In genomic region chr1:2381741-2382620, GRCh38 we compare ENCODE assay signal across 8 cellular contexts. TPM values are rescaled to one million over a fixed set of nuclear protein-coding genes. Genes with fewer than 3 reads are reported as not detected.
DNase-seq lines count a peak whose midpoint lies in the region; ATAC-seq and TF ChIP-seq lines count a peak whose summit lies in the region.

No MANE protein-coding gene starts in this region.

- POLR2A ChIA-PET in PC-9 (lab: Charles Lee; ENCODE audit: unreplicated experiment) = interaction anchor here (0.6 to 1.4 kb wide), 2 partner anchors 147 to 183 kb away, joined by 12 to 13 read pairs; no protein-coding TSS in a partner anchor

- no peaks in the 10 kb centered on the region for H3K79me2 ChIP-seq in GM23338 (replicated peaks; ENCODE audit: insufficient read depth)
- no peaks in the 10 kb centered on the region for H3K79me2 ChIP-seq in PC-9 (ENCODE audit: low read depth)
- H3K79me2 ChIP-seq in fibroblast of lung (ENCODE audit: control insufficient read depth, insufficient read depth, low read length) = no peaks in the 10 kb centered on the region

- no peaks in the 10 kb centered on the region for H3K27me3 ChIP-seq in GM23338 (ENCODE audit: insufficient read depth)
- H3K27me3 ChIP-seq in PC-9 (ENCODE audit: insufficient read depth, low read depth) = no peaks in the 10 kb centered on the region
- no peaks in the 10 kb centered on the region for H3K27me3 ChIP-seq in fibroblast of lung (ENCODE audit: control insufficient read depth, insufficient read depth, low read length)

- H3K4me2 ChIP-seq in GM23338 (no peak overlapping the region), PC-9 (no peak overlapping the region), fibroblast of lung (ENCODE audit: extremely low read depth, insufficient read depth, low read length) (no peak overlapping the region)

- no peak overlapping the region for H3K27ac ChIP-seq in GM23338 (ENCODE audit: low read depth)
- no peak overlapping the region for H3K27ac ChIP-seq in PC-9
- H3K27ac ChIP-seq in fibroblast of lung (ENCODE audit: insufficient read depth, low read length) = no peak overlapping the region

- H3K9me3 Mint-ChIP-seq in GM23338 (no peaks in the 10 kb centered on the region), neural crest cell (no peaks in the 10 kb centered on the region)
- H3K9me3 Mint-ChIP-seq in activated T-cell treated with anti-CD3 and anti-CD28 coated beads, Interleukin-2, amount 50 U/mL, for 4 hours = no peaks in the 10 kb centered on the region
- no peaks in the 10 kb centered on the region for H3K9me3 Mint-ChIP-seq in stimulated activated naive CD8-positive, alpha-beta T cell treated with anti-CD3 and anti-CD28 coated beads, Interleukin-15, amount 100 ng/mL, for 72 hours

- H4K20me1 ChIP-seq in GM23338 (replicated peaks; ENCODE audit: insufficient read depth) = no peaks in the 10 kb centered on the region; the same call in 1 of the 2 replicates
- H4K20me1 ChIP-seq in PC-9 (ENCODE audit: insufficient read depth) = peaks cover 5% of the 10 kb centered on the region; the same call in 1 of the 2 replicates
- no peaks in the 10 kb centered on the region for H4K20me1 ChIP-seq in fibroblast of lung (ENCODE audit: control insufficient read depth, extremely low read depth, insufficient read depth, low read length)

- DNase-seq in CD1c-positive myeloid dendritic cell (ENCODE audit: extremely low spot score) = peak; percentile 78
- peak; percentile 89 for DNase-seq in GM23338 (ENCODE audit: low spot score)
- peak; percentile 47 to 72 for DNase-seq in PC-9
- DNase-seq in activated T-cell treated with anti-CD3 and anti-CD28 coated beads, Interleukin-2, amount 50 U/mL, for 4 hours = peak; percentile 75
- peak; percentile 63 to 74 for DNase-seq in fibroblast of lung (ENCODE audit: low read depth in 2 of 2)
- DNase-seq in neural crest cell (ENCODE audit: low read depth, low spot score) = peak; percentile 85
- DNase-seq in stimulated activated naive CD8-positive, alpha-beta T cell treated with anti-CD3 and anti-CD28 coated beads, Interleukin-15, amount 100 ng/mL, for 72 hours = peak; percentile 75 to 80

- CTCF ChIA-PET in PC-9 (lab: Charles Lee) = interaction anchor here (0.6 to 1.7 kb wide), 3 partner anchors 78 to 187 kb away, joined by 5 to 17 read pairs (median 15); partner anchors contain the start of gene FAAP20

- H3F3A ChIP-seq in GM23338 (replicated peaks; ENCODE audit: low read depth) (no peaks in the 10 kb centered on the region), PC-9 (ENCODE audit: insufficient read depth, low read depth) (no peaks in the 10 kb centered on the region)

- ATAC-seq in GM23338 (peak; percentile 95), GM21390 (IDR thresholded peaks at IDR 0.05; ENCODE audit: unreplicated experiment) (no peak)
- ATAC-seq in activated T-cell treated with anti-CD3 and anti-CD28 coated beads, Interleukin-2, amount 50 U/mL, for 4 hours = peak; percentile 97
- ATAC-seq in stimulated activated naive CD8-positive, alpha-beta T cell treated with anti-CD3 and anti-CD28 coated beads, Interleukin-15, amount 100 ng/mL, for 72 hours = peak; percentile 95

- H3K27ac Mint-ChIP-seq in GM23338 (no peak overlapping the region), neural crest cell (ENCODE audit: unreplicated experiment) (no peak overlapping the region)
- H3K27ac Mint-ChIP-seq in stimulated activated naive CD8-positive, alpha-beta T cell treated with anti-CD3 and anti-CD28 coated beads, Interleukin-15, amount 100 ng/mL, for 72 hours = no peak overlapping the region

- H3K36me3 Mint-ChIP-seq in GM23338 (ENCODE audit: low read depth) = no peaks in the 10 kb centered on the region
- no peaks in the 10 kb centered on the region for H3K36me3 Mint-ChIP-seq in activated T-cell treated with anti-CD3 and anti-CD28 coated beads, Interleukin-2, amount 50 U/mL, for 4 hours (ENCODE audit: insufficient read depth)
- no peaks in the 10 kb centered on the region for H3K36me3 Mint-ChIP-seq in neural crest cell (ENCODE audit: low read depth)

- intact Hi-C loops in PC-9 (cut with micrococcal nuclease; ENCODE audit: unreplicated experiment) = loop anchor here (1.0 kb wide), 2 partner anchors 183 to 187 kb away; no protein-coding TSS in a partner anchor

- H3K27me3 Mint-ChIP-seq in GM23338 (ENCODE audit: insufficient read depth, low read depth, poor library complexity) (peaks cover 5% of the 10 kb centered on the region), neural crest cell (ENCODE audit: low read depth) (no peaks in the 10 kb centered on the region)
- no peaks in the 10 kb centered on the region for H3K27me3 Mint-ChIP-seq in activated T-cell treated with anti-CD3 and anti-CD28 coated beads, Interleukin-2, amount 50 U/mL, for 4 hours (ENCODE audit: low read depth)
- no peaks in the 10 kb centered on the region for H3K27me3 Mint-ChIP-seq in stimulated activated naive CD8-positive, alpha-beta T cell treated with anti-CD3 and anti-CD28 coated beads, Interleukin-15, amount 100 ng/mL, for 72 hours

- H3K4me3 ChIP-seq in GM23338 (no peak overlapping the region), PC-9 (no peak overlapping the region), fibroblast of lung (replicated peaks in 1 of 4; ENCODE audit: control extremely low read depth in 1 of 4, insufficient read depth in 1 of 4, low read depth in 3 of 4, low read length in 4 of 4) (no peak overlapping the region)

- no peak overlapping the region for H3K9ac ChIP-seq in fibroblast of lung (ENCODE audit: insufficient read depth, low read length)

- no TSS peak for BruUV-seq in PC-9 (replicated peaks; lab: Mats Ljungman, UMichigan)

- H3K9me3 ChIP-seq in PC-9 (ENCODE audit: insufficient read depth, low read depth) (no peaks in the 10 kb centered on the region), fibroblast of lung (ENCODE audit: control insufficient read depth, insufficient read depth, low read depth, low read length) (no peaks in the 10 kb centered on the region)

- H3K4me3 Mint-ChIP-seq in GM23338 (no peak overlapping the region), neural crest cell (no peak overlapping the region)
- H3K4me3 Mint-ChIP-seq in activated T-cell treated with anti-CD3 and anti-CD28 coated beads, Interleukin-2, amount 50 U/mL, for 4 hours = no peak overlapping the region
- no peak overlapping the region for H3K4me3 Mint-ChIP-seq in stimulated activated naive CD8-positive, alpha-beta T cell treated with anti-CD3 and anti-CD28 coated beads, Interleukin-15, amount 100 ng/mL, for 72 hours

- H2AFZ ChIP-seq in GM23338 (no peak overlapping the region), PC-9 (no peak overlapping the region), fibroblast of lung (ENCODE audit: low read length) (no peak overlapping the region)

- no peaks in the 10 kb centered on the region for H3K4me1 ChIP-seq in GM23338 (ENCODE audit: insufficient read depth)
- no peaks in the 10 kb centered on the region for H3K4me1 ChIP-seq in PC-9 (replicated peaks; ENCODE audit: insufficient read depth)
- H3K4me1 ChIP-seq in fibroblast of lung (ENCODE audit: control insufficient read depth, extremely low read depth, insufficient read depth, low read length) = no peaks in the 10 kb centered on the region

- H3K9me2 ChIP-seq in GM23338 (ENCODE audit: insufficient read depth) = no peaks in the 10 kb centered on the region
- no peaks in the 10 kb centered on the region for H3K9me2 ChIP-seq in PC-9 (ENCODE audit: insufficient read depth)

- TF ChIP-seq CTCF in GM23338 (conservative IDR thresholded peaks at IDR 0.05; ENCODE audit: low read depth in 2 of 2) = peak; percentile 77 to 99
- peak; percentile 86 for TF ChIP-seq CTCF in PC-9 (conservative IDR thresholded peaks at IDR 0.05)
- TF ChIP-seq CTCF in fibroblast of lung (conservative IDR thresholded peaks at IDR 0.05 in 1 of 2, IDR thresholded peaks at IDR 0.05 in 1 of 2; ENCODE audit: low read depth in 1 of 2, low read length in 2 of 2) = peak; percentile 82 to 87
- TF ChIP-seq CTCF in neural crest cell (conservative IDR thresholded peaks at IDR 0.05) = peak; percentile 92

- H3K4me1 Mint-ChIP-seq in GM23338 (no peaks in the 10 kb centered on the region), neural crest cell (no peaks in the 10 kb centered on the region)
- H3K4me1 Mint-ChIP-seq in activated T-cell treated with anti-CD3 and anti-CD28 coated beads, Interleukin-2, amount 50 U/mL, for 4 hours (ENCODE audit: low read depth) = no peaks in the 10 kb centered on the region
- H3K4me1 Mint-ChIP-seq in stimulated activated naive CD8-positive, alpha-beta T cell treated with anti-CD3 and anti-CD28 coated beads, Interleukin-15, amount 100 ng/mL, for 72 hours = peaks cover 4% of the 10 kb centered on the region

- H3K36me3 ChIP-seq in GM23338 (ENCODE audit: insufficient read depth) = no peaks in the 10 kb centered on the region
- no peaks in the 10 kb centered on the region for H3K36me3 ChIP-seq in PC-9 (ENCODE audit: low read depth)
- no peaks in the 10 kb centered on the region for H3K36me3 ChIP-seq in fibroblast of lung (ENCODE audit: control insufficient read depth, insufficient read depth, low read length)

RNA-seq across cellular contexts. Expression of gene MORN1, which starts 9.4 kb away (rescaled TPM):
- 6.6 and 11.1 TPM in 2 replicates for total RNA-seq in GM23338 (2014; rRNA removed; shearing (Covaris generic))
- polyA plus RNA-seq in GM23338 (2016; fragmentation: Nextera tagmentation; extraction: Ambion mirVana) = 4.7 and 4.8 TPM in 2 replicates
- total RNA-seq in PC-9 (2021) = 47.8 and 51.0 TPM in 2 replicates
- 1 to 10 TPM; 6.4 to 7.0 (median 6.7) TPM for total RNA-seq in activated T-cell treated with anti-CD3 and anti-CD28 coated beads, Interleukin-2, amount 50 U/mL, for 4 hours
- 10.3 and 10.6 TPM in 2 replicates for total RNA-seq in fibroblast of lung
- 3.5 and 3.9 TPM in 2 replicates for polyA plus RNA-seq in fibroblast of lung
- 3.6 and 4.3 TPM in 2 replicates for polyA plus RNA-seq in fibroblast of lung (2012)
- polyA minus RNA-seq in fibroblast of lung (ENCODE audit: low replicate concordance) = 7.6 and 8.1 TPM in 2 replicates
- total RNA-seq in neural crest cell = 23.7 and 24.4 TPM in 2 replicates

RNA-seq across cellular contexts. Expression of gene RER1, which starts 9.7 kb away (rescaled TPM):
- 50.9 and 58.4 TPM in 2 replicates for total RNA-seq in GM23338 (2014; rRNA removed; shearing (Covaris generic))
- polyA plus RNA-seq in GM23338 (2016; fragmentation: Nextera tagmentation; extraction: Ambion mirVana) (91.9 and 99.5 TPM in 2 replicates), fibroblast of lung (271 TPM in 2 replicates)
- total RNA-seq in PC-9 (2021) (109 and 131 TPM in 2 replicates), fibroblast of lung (58.3 and 76.1 TPM in 2 replicates), neural crest cell (108 and 111 TPM in 2 replicates)
- 100 to 1,000 TPM; 153 to 170 (median 170) TPM for total RNA-seq in activated T-cell treated with anti-CD3 and anti-CD28 coated beads, Interleukin-2, amount 50 U/mL, for 4 hours
- polyA plus RNA-seq in fibroblast of lung (2012) = 197 and 217 TPM in 2 replicates
- polyA minus RNA-seq in fibroblast of lung (ENCODE audit: low replicate concordance) = 197 and 247 TPM in 2 replicates

RNA-seq across cellular contexts. Expression of gene PEX10, which starts 30.4 kb away (rescaled TPM):
- total RNA-seq in GM23338 (2014; rRNA removed; shearing (Covaris generic)) = 43.3 and 53.9 TPM in 2 replicates
- polyA plus RNA-seq in GM23338 (2016; fragmentation: Nextera tagmentation; extraction: Ambion mirVana) (15.0 and 15.9 TPM in 2 replicates), fibroblast of lung (15.4 and 19.0 TPM in 2 replicates)
- total RNA-seq in PC-9 (2021) (24.3 and 26.3 TPM in 2 replicates), fibroblast of lung (31.6 and 33.4 TPM in 2 replicates), neural crest cell (31.2 and 31.9 TPM in 2 replicates)
- total RNA-seq in activated T-cell treated with anti-CD3 and anti-CD28 coated beads, Interleukin-2, amount 50 U/mL, for 4 hours = 10 to 100 TPM; 23.4 to 23.6 (median 23.6) TPM
- 16.0 and 24.6 TPM in 2 replicates for polyA plus RNA-seq in fibroblast of lung (2012)
- 7.5 and 12.7 TPM in 2 replicates for polyA minus RNA-seq in fibroblast of lung (ENCODE audit: low replicate concordance)
